18 cellular contexts compared by ENCODE assay signal in the genomic region with DNA sequence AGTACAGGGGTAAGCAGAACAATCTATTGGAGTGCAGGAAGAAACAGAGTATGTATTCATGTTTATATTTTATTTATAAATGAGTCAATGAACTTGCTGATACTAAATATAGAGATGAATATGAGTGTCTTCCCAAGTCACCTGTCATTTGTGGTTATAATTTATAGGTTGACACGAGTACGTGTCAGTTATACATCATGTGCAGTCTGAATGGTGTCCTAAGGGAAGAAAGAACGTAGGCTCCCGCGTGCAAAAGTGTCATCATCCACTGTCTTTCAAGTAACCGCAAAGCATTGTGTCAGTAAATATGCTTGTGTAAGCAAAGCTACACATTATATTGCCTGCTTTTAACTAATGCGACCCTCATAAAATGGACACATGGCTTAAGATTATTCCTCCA.
"Had no signal": no experiment of that assay in that cellular context is flagged by ENCODE, and none has a peak within 500 bp of the region (broad histone marks: within the 10 kb centered on the region; RNA-seq: fewer than 3 reads in every experiment).

No MANE protein-coding gene starts in this region.

- H3K4me1 ChIP-seq: gastroesophageal sphincter, heart left ventricle, prostate gland, stomach, thyroid gland, vagina had no signal

- H3K36me3 ChIP-seq: gastroesophageal sphincter, heart left ventricle, prostate gland, stomach, thyroid gland, vagina had no signal

- H3K79me2 ChIP-seq: hepatocyte had no signal

- H3K27me3 ChIP-seq: dorsolateral prefrontal cortex, gastroesophageal sphincter, heart left ventricle, hepatocyte, stomach, thyroid gland, vagina had no signal

- H3K4me3 ChIP-seq: dorsolateral prefrontal cortex, gastroesophageal sphincter, heart left ventricle, hepatocyte, lung, prostate gland, stomach, thyroid gland, vagina had no signal

- H3K9me3 ChIP-seq: prostate gland, thyroid gland, vagina had no signal

- DNase-seq: dorsolateral prefrontal cortex; effector CD4-positive, alpha-beta T cell; heart left ventricle; kidney; nucleus accumbens; right cardiac atrium; small intestine; stimulated activated CD4-positive, alpha-beta T cell treated with anti-CD3 and anti-CD28 coated beads, Interleukin-15, amount 100 ng/mL, for 24 hours; stimulated activated CD4-positive, alpha-beta T cell treated with anti-CD3 and anti-CD28 coated beads, Interleukin-2, amount 100 ng/mL, for 48 hours; stimulated activated naive CD4-positive, alpha-beta T cell; stomach; thyroid gland; trophoblast cell had no signal

- H3K4me2 ChIP-seq: hepatocyte had no signal

- H3K27ac ChIP-seq: dorsolateral prefrontal cortex, gastroesophageal sphincter, heart left ventricle, hepatocyte, prostate gland, stomach, thyroid gland, vagina had no signal

- H2AFZ ChIP-seq: hepatocyte had no signal
